Comparison of ENCODE assay signal across 19 cellular contexts in genomic region chr2:4604767-4605166, GRCh38.
A peak's percentile ranks its signal among the peaks of the same experiment; 100 is the strongest.
DNase-seq lines count a peak whose midpoint lies in the region; ATAC-seq and TF ChIP-seq lines count a peak whose summit lies in the region.
"Had no signal": no experiment of that assay in that cellular context is flagged by ENCODE, and none has a peak within 500 bp of the region (broad histone marks: within the 10 kb centered on the region; RNA-seq: fewer than 3 reads in every experiment).

No MANE protein-coding gene starts in this region.

- peak; percentile 14 for DNase-seq in NCI-H82 (lab: John Stamatoyannopoulos, UW)
- no peak for DNase-seq in NCI-H82 treated with DMSO at 0.1 percent for 48 hours (lab: John Stamatoyannopoulos, UW; ENCODE audit: unreplicated experiment)
- DNase-seq in RKO (ENCODE audit: low spot score): peak; percentile 14
- DNase-seq in iPS-NIHi7 (ENCODE audit: extremely low spot score): peak; percentile 8
- no peak for DNase-seq in globus pallidus (ENCODE audit: low spot score)
- no peak for DNase-seq in chondrocyte (ENCODE audit: low spot score)
- DNase-seq: CD4-positive, CD25-positive, alpha-beta regulatory T cell; GDM1; NCI-H1048; NCI-H187; NCI-H2081 treated with DMSO at 0.1 percent for 48 hours; NCI-H524; NCI-H748 treated with DMSO at 0.1 percent for 48 hours; NK-92 treated with Interleukin-12 subunit alpha and Interleukin-12 subunit beta, amount 100 ng/mL, for 24 hours; SHP77; T-cell had no signal

- H3K4me1 Mint-ChIP-seq in chondrocyte (ENCODE audit: low read depth): peaks cover 9% of the 10 kb centered on the region
- H3K4me1 Mint-ChIP-seq: CD4-positive, CD25-positive, alpha-beta regulatory T cell; IgD-negative memory B cell; T-cell had no signal

- no peaks in the 10 kb centered on the region for H3K27me3 Mint-ChIP-seq in chondrocyte (ENCODE audit: low read depth)
- H3K27me3 Mint-ChIP-seq: CD4-positive, CD25-positive, alpha-beta regulatory T cell; IgD-negative memory B cell; T-cell had no signal

- no peak for ATAC-seq in HG02973 (IDR thresholded peaks at IDR 0.05; ENCODE audit: unreplicated experiment)
- ATAC-seq: GM12878, T-cell had no signal

- no peaks in the 10 kb centered on the region for H3K36me3 Mint-ChIP-seq in chondrocyte (ENCODE audit: low read depth)
- H3K36me3 Mint-ChIP-seq: CD4-positive, CD25-positive, alpha-beta regulatory T cell; IgD-negative memory B cell; T-cell had no signal

- TF ChIP-seq CTCF in chondrocyte (IDR thresholded peaks at IDR 0.05): no peak

- no peaks in the 10 kb centered on the region for H3K9me3 Mint-ChIP-seq in chondrocyte (ENCODE audit: low read depth)
- H3K9me3 Mint-ChIP-seq: IgD-negative memory B cell had no signal

- no peak overlapping the region for H3K4me3 Mint-ChIP-seq in chondrocyte (ENCODE audit: unreplicated experiment)
- H3K4me3 Mint-ChIP-seq: CD4-positive, CD25-positive, alpha-beta regulatory T cell; IgD-negative memory B cell; T-cell had no signal

- no peak overlapping the region for H3K27ac Mint-ChIP-seq in chondrocyte (ENCODE audit: unreplicated experiment)
- H3K27ac Mint-ChIP-seq: CD4-positive, CD25-positive, alpha-beta regulatory T cell; IgD-negative memory B cell; T-cell had no signal

Comparison
In these comparisons a context has a peak if more than half of its experiments do, and no peak if none do; other contexts are left out.
1. DNase-seq: peak in NCI-H82 (single experiment), RKO (single experiment) and iPS-NIHi7 (single experiment); none in NCI-H82 treated with DMSO at 0.1 percent for 48 hours (single experiment), globus pallidus (single experiment) and chondrocyte (single experiment).